8 cellular contexts compared by ENCODE assay signal in genomic region chr4:176065365-176066249, GRCh38. TPM values are rescaled to one million over a fixed set of nuclear protein-coding genes. Genes with fewer than 3 reads are reported as not detected.
DNase-seq lines count a peak whose midpoint lies in the region; ATAC-seq and TF ChIP-seq lines count a peak whose summit lies in the region.

Gene WDR17, plus strand, starts transcription at chr4:176065841. Its CDS starts 45,740 bp downstream, at chr4:176111581.

- POLR2A ChIA-PET in AG04450 (lab: Yijun Ruan, JAX): no interaction called here

- H3K4me3 ChIP-seq in AG04450 (ENCODE audit: low read depth, low read length) (peak within 1 kb of the TSS; percentile 75), colonic mucosa (peak within 1 kb of the TSS; percentile 64)

- DNase-seq in AG04450 (ENCODE audit: low read depth, low spot score) (peak; percentile 32), NCI-H524 (lab: John Stamatoyannopoulos, UW) (peak; percentile 83 to 94), colonic mucosa (peak; percentile 86)
- DNase-seq in activated CD4-positive, alpha-beta T cell treated with anti-CD3 and anti-CD28 coated beads for 48 hours: peak; percentile 86
- peak; percentile 56 to 68 for DNase-seq in stimulated activated CD4-positive, alpha-beta T cell treated with anti-CD3 and anti-CD28 coated beads, Interleukin-1b, Interleukin-23, amount 100 ng/mL, for 4 hours (ENCODE audit: low read depth in 2 of 2)

- ATAC-seq in GM19043 (IDR thresholded peaks at IDR 0.05; ENCODE audit: low read depth, unreplicated experiment) (peak; percentile 99), HG03354 (IDR thresholded peaks at IDR 0.05; ENCODE audit: poor library complexity, severe bottlenecking, unreplicated experiment) (peak; percentile 99)

- H3K27ac ChIP-seq in AG04450 (ENCODE audit: low read depth, low read length) (no peak within 1 kb of the TSS), colonic mucosa (no peak within 1 kb of the TSS), layer of hippocampus (ENCODE audit: low read depth, low read length) (peak within 1 kb of the TSS; percentile 23)

- no peaks in the 10 kb centered on the region for H3K27me3 ChIP-seq in AG04450 (ENCODE audit: control insufficient read depth, insufficient read depth, low read length)
- H3K27me3 ChIP-seq in colonic mucosa: no peaks in the 10 kb centered on the region
- H3K27me3 ChIP-seq in layer of hippocampus (ENCODE audit: control insufficient read depth, insufficient read depth, low read length): no peaks in the 10 kb centered on the region

- CTCF ChIA-PET in AG04450 (lab: Charles Lee): interaction anchor here (1.1 kb wide), 1 partner anchor 275 kb away, joined by 3 read pairs; no protein-coding TSS in a partner anchor

- no peaks in the 10 kb centered on the region for H3K9me3 ChIP-seq in AG04450 (ENCODE audit: control insufficient read depth, insufficient read depth, low read length)
- H3K9me3 ChIP-seq in colonic mucosa: no peaks in the 10 kb centered on the region

- H3K9ac ChIP-seq in colonic mucosa (ENCODE audit: low read depth in 2 of 2, low read length in 2 of 2): peak within 1 kb of the TSS; percentile 34 to 60

- H3K36me3 ChIP-seq in colonic mucosa: no peaks in the 10 kb centered on the region

- TF ChIP-seq CTCF in AG04450 (IDR thresholded peaks at IDR 0.05; ENCODE audit: low read depth, low read length) (no peak), colonic mucosa (IDR thresholded peaks at IDR 0.05) (no peak)

- intact Hi-C loops in colonic mucosa (cut with DNase I): no loop called here

- H3K4me1 ChIP-seq in colonic mucosa: peaks cover 4% of the 10 kb centered on the region

RNA-seq across cellular contexts. Expression of gene WDR17, which starts in this region (rescaled TPM):
- 1.1 and 1.2 TPM in 2 replicates for polyA plus RNA-seq in AG04450 (2011; rRNA removed)
- 0.74 and 1.7 TPM in 2 replicates for polyA minus RNA-seq in AG04450 (2011; rRNA and poly(A)+ RNA removed)
- total RNA-seq in colonic mucosa: 1 to 10 TPM; 1.2 to 1.6 TPM

Comparison
In these comparisons a context has a peak if more than half of its experiments do, and no peak if none do; other contexts are left out.
1. DNase-seq: peak in every context shown above with its lines; median percentile 88 in NCI-H524; 86 in activated CD4-positive, alpha-beta T cell treated with anti-CD3 and anti-CD28 coated beads for 48 hours; 86 in colonic mucosa; 62 in stimulated activated CD4-positive, alpha-beta T cell treated with anti-CD3 and anti-CD28 coated beads, Interleukin-1b, Interleukin-23, amount 100 ng/mL, for 4 hours; 32 in AG04450.